8 cellular contexts compared by ENCODE assay signal in genomic region chr15:80058851-80059785, GRCh38. TPM values are rescaled to one million over a fixed set of nuclear protein-coding genes. Genes with fewer than 3 reads are reported as not detected.
DNase-seq lines count a peak whose midpoint lies in the region; ATAC-seq lines count a peak whose summit lies in the region.

ZFAND6 (plus strand) TSS chr15:80059676; CDS start chr15:80120345, 60,669 bp downstream.

- H3K4me3 ChIP-seq in NT2/D1 (ENCODE audit: insufficient read length, low read depth), result peak within 1 kb of the TSS; percentile 61
- peak within 1 kb of the TSS; percentile 98 for H3K4me3 ChIP-seq in endocrine pancreas (ENCODE audit: control insufficient read depth, insufficient read depth, low read length)

- CTCF ChIA-PET in activated CD8-positive, alpha-beta memory T cell treated with anti-CD3 and anti-CD28 coated beads, Interleukin-2, amount 10 ng/mL, durations not matched to agents 7 days and 5 days (lab: Charles Lee), result interaction anchor here (0.6 to 2.8 kb wide), 4 partner anchors 23 to 136 kb away, joined by 3 to 10 read pairs (median 3); no protein-coding TSS in a partner anchor

- peak; percentile 97 for DNase-seq in Caki2 (ENCODE audit: low read depth)
- peak in 75 of 76 experiments; percentile 40 to 97 (median 90) for DNase-seq in HUDEP-2 (lab: John Stamatoyannopoulos, UW; ENCODE audit: unreplicated experiment in 76 of 76)
- peak; percentile 93 for DNase-seq in NT2/D1 (ENCODE audit: low read depth, low spot score)
- peak; percentile 96 for DNase-seq in activated CD8-positive, alpha-beta memory T cell treated with anti-CD3 and anti-CD28 coated beads, Interleukin-2, amount 10 ng/mL, durations not matched to agents 7 days and 5 days
- DNase-seq in mesenteric fat pad (ENCODE audit: low spot score), result peak; percentile 98
- DNase-seq in stimulated activated CD8-positive, alpha-beta memory T cell treated with anti-CD3 and anti-CD28 coated beads, Interleukin-15, amount 100 ng/mL, for 24 hours (ENCODE audit: low read depth), result peak; percentile 92

- H3K4me3 Mint-ChIP-seq in activated CD8-positive, alpha-beta memory T cell treated with anti-CD3 and anti-CD28 coated beads, Interleukin-2, amount 10 ng/mL, durations not matched to agents 7 days and 5 days, result peak within 1 kb of the TSS; percentile 82

- H3K4me1 Mint-ChIP-seq in activated CD8-positive, alpha-beta memory T cell treated with anti-CD3 and anti-CD28 coated beads, Interleukin-2, amount 10 ng/mL, durations not matched to agents 7 days and 5 days, result peaks cover 54% of the 10 kb centered on the region

- H3K27me3 Mint-ChIP-seq in activated CD8-positive, alpha-beta memory T cell treated with anti-CD3 and anti-CD28 coated beads, Interleukin-2, amount 10 ng/mL, durations not matched to agents 7 days and 5 days, result peaks cover 3% of the 10 kb centered on the region

- H3K27me3 ChIP-seq in NT2/D1 (ENCODE audit: insufficient read depth, insufficient read length) (peaks cover 27% of the 10 kb centered on the region), endocrine pancreas (ENCODE audit: control insufficient read depth, insufficient read depth, low read length) (no peaks in the 10 kb centered on the region)

- peaks cover 3% of the 10 kb centered on the region for H3K4me1 ChIP-seq in NT2/D1 (ENCODE audit: insufficient read depth, insufficient read length)
- H3K4me1 ChIP-seq in endocrine pancreas (ENCODE audit: control insufficient read depth, insufficient read depth, low read length), result peaks cover 21% of the 10 kb centered on the region

- H3K36me3 Mint-ChIP-seq in activated CD8-positive, alpha-beta memory T cell treated with anti-CD3 and anti-CD28 coated beads, Interleukin-2, amount 10 ng/mL, durations not matched to agents 7 days and 5 days, result no peaks in the 10 kb centered on the region

- H3K27ac Mint-ChIP-seq in activated CD8-positive, alpha-beta memory T cell treated with anti-CD3 and anti-CD28 coated beads, Interleukin-2, amount 10 ng/mL, durations not matched to agents 7 days and 5 days, result peak within 1 kb of the TSS; percentile 92

- no peaks in the 10 kb centered on the region for H3K9me3 ChIP-seq in NT2/D1 (ENCODE audit: insufficient read depth, low read length)
- H3K9me3 ChIP-seq in endocrine pancreas (ENCODE audit: control insufficient read depth, low read length), result no peaks in the 10 kb centered on the region

- in situ Hi-C loops in Caki2 (cut with HindIII; ENCODE audit: low pct_unique_long_range_greater_than_20kb, low sequenced_read_pairs), result no loop called here

- H3K9me3 Mint-ChIP-seq in activated CD8-positive, alpha-beta memory T cell treated with anti-CD3 and anti-CD28 coated beads, Interleukin-2, amount 10 ng/mL, durations not matched to agents 7 days and 5 days (ENCODE audit: low read depth), result no peaks in the 10 kb centered on the region

- no peaks in the 10 kb centered on the region for H3K36me3 ChIP-seq in NT2/D1 (ENCODE audit: insufficient read depth, insufficient read length, low read length)
- H3K36me3 ChIP-seq in endocrine pancreas (ENCODE audit: control insufficient read depth, insufficient read depth, low read length), result no peaks in the 10 kb centered on the region

- peak within 1 kb of the TSS; percentile 84 for H3K9ac ChIP-seq in NT2/D1 (ENCODE audit: insufficient read length, low read depth)
- peak within 1 kb of the TSS; percentile 81 for H3K9ac ChIP-seq in endocrine pancreas (ENCODE audit: control insufficient read depth, insufficient read depth, low read length)

- ATAC-seq in GM21381 (IDR thresholded peaks at IDR 0.05; ENCODE audit: unreplicated experiment), result peak; percentile 74
- ATAC-seq in activated CD8-positive, alpha-beta memory T cell treated with anti-CD3 and anti-CD28 coated beads, Interleukin-2, amount 10 ng/mL, durations not matched to agents 7 days and 5 days, result peak; percentile 90

RNA-seq across cellular contexts. Expression of gene ZFAND6, which starts in this region (rescaled TPM):
- 105 and 120 TPM in 2 replicates for total RNA-seq in Caki2 (2014; rRNA removed; shearing (Covaris generic); ENCODE audit: low replicate concordance)
- total RNA-seq in activated CD8-positive, alpha-beta memory T cell treated with anti-CD3 and anti-CD28 coated beads, Interleukin-2, amount 10 ng/mL, durations not matched to agents 7 days and 5 days, result 10 to 100 TPM; 36.7 to 42.1 TPM
- 84.0 TPM for total RNA-seq in mesenteric fat pad

Comparison
In these comparisons a context has a peak if more than half of its experiments do, and no peak if none do; other contexts are left out.
1. Peak in every context shown above with its lines: DNase-seq, ATAC-seq and H3K4me3 ChIP-seq.